In the genomic region with DNA sequence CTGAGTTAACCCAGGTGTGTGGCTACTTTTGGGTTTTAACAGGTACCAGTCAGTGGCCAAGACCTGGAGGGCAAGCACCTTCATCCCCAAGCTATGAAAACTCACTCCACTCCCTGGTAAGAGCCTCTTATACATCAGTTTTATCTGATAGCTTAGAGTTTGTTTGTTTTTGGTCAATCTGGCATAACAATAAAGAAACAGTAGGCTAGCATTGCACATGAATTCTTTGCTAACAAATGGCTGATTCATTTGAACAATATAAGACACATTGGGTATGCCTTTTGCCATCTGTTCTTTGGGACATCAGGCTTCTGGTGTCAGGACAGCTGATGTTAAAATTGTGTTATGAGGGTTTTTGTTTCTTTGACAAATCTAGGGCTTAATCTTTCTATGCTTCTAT, we compare ENCODE assay signal across 2 cellular contexts.
TF ChIP-seq lines count a peak whose summit lies in the region.

No MANE protein-coding gene starts in this region.

TF ChIP-seq in IMR-90, 13 proteins besides CTCF, POLR2A, EP300 and RAD21:
- TF ChIP-seq CEBPB (IDR thresholded peaks at IDR 0.05; ENCODE audit: low read depth, low read length) (no peak), RCOR1 (IDR thresholded peaks at IDR 0.05; ENCODE audit: insufficient replicate concordance, low read length) (no peak), MXI1 (IDR thresholded peaks at IDR 0.05; ENCODE audit: borderline replicate concordance, low read depth, low read length) (no peak), BHLHE40 (IDR thresholded peaks at IDR 0.05; ENCODE audit: low read depth, low read length) (no peak), NFE2L2 (IDR thresholded peaks at IDR 0.05; ENCODE audit: low read depth, low read length) (no peak), MAZ (IDR thresholded peaks at IDR 0.05; ENCODE audit: borderline replicate concordance, low read depth, low read length) (no peak), CHD1 (IDR thresholded peaks at IDR 0.05; ENCODE audit: low read depth, low read length) (no peak), FOS (IDR thresholded peaks at IDR 0.05; ENCODE audit: low read depth, low read length) (no peak), RFX5 (IDR thresholded peaks at IDR 0.05; ENCODE audit: low read depth, low read length) (no peak), SMC3 (IDR thresholded peaks at IDR 0.05; ENCODE audit: low read depth, low read length) (no peak)
- TF ChIP-seq, protein P1, sequence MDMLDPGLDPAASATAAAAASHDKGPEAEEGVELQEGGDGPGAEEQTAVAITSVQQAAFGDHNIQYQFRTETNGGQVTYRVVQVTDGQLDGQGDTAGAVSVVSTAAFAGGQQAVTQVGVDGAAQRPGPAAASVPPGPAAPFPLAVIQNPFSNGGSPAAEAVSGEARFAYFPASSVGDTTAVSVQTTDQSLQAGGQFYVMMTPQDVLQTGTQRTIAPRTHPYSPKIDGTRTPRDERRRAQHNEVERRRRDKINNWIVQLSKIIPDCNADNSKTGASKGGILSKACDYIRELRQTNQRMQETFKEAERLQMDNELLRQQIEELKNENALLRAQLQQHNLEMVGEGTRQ (IDR thresholded peaks at IDR 0.05; ENCODE audit: low read depth, low read length), result no peak
- TF ChIP-seq, protein P2, sequence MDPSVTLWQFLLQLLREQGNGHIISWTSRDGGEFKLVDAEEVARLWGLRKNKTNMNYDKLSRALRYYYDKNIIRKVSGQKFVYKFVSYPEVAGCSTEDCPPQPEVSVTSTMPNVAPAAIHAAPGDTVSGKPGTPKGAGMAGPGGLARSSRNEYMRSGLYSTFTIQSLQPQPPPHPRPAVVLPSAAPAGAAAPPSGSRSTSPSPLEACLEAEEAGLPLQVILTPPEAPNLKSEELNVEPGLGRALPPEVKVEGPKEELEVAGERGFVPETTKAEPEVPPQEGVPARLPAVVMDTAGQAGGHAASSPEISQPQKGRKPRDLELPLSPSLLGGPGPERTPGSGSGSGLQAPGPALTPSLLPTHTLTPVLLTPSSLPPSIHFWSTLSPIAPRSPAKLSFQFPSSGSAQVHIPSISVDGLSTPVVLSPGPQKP (IDR thresholded peaks at IDR 0.05; ENCODE audit: borderline replicate concordance, low read depth, low read length), result no peak

TF ChIP-seq in H1, 55 proteins besides CTCF, POLR2A, EP300 and RAD21:
- no peak for TF ChIP-seq ZNF274 (IDR thresholded peaks at IDR 0.05; ENCODE audit: borderline replicate concordance, extremely low read depth, low read length)
- TF ChIP-seq, protein P3, sequence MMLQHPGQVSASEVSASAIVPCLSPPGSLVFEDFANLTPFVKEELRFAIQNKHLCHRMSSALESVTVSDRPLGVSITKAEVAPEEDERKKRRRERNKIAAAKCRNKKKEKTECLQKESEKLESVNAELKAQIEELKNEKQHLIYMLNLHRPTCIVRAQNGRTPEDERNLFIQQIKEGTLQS (IDR thresholded peaks at IDR 0.05; ENCODE audit: insufficient read depth, low read depth, low read length), result no peak
- peak; percentile 32; the same call in 1 of the 2 replicates for TF ChIP-seq TEAD4 (IDR thresholded peaks at IDR 0.05; ENCODE audit: low read depth, low read length)
- TF ChIP-seq CEBPB (IDR thresholded peaks at IDR 0.05; ENCODE audit: low read depth, low read length), result no peak
- no peak for TF ChIP-seq GABPA (IDR thresholded peaks at IDR 0.05; ENCODE audit: borderline replicate concordance, insufficient read depth, low read length)
- no peak for TF ChIP-seq KDM5A (IDR thresholded peaks at IDR 0.05; ENCODE audit: low read length)
- TF ChIP-seq POU5F1 (IDR thresholded peaks at IDR 0.05; ENCODE audit: low read depth, low read length), result peak; percentile 81
- TF ChIP-seq JUN (IDR thresholded peaks at IDR 0.05; ENCODE audit: low read depth, low read length), result no peak
- no peak for TF ChIP-seq RBBP5 (IDR thresholded peaks at IDR 0.05; ENCODE audit: borderline replicate concordance, low read depth, low read length)
- no peak for TF ChIP-seq KDM4A (IDR thresholded peaks at IDR 0.05; ENCODE audit: low read depth, low read length, severe bottlenecking)
- TF ChIP-seq NRF1 (IDR thresholded peaks at IDR 0.05; ENCODE audit: low read depth, low read length), result no peak
